ENCODE assay signal across 14 cellular contexts in genomic region chr4:168886361-168886760, GRCh38.
DNase-seq lines count a peak whose midpoint lies in the region; ATAC-seq and TF ChIP-seq lines count a peak whose summit lies in the region.
"Had no signal": no experiment of that assay in that cellular context is flagged by ENCODE, and none has a peak within 500 bp of the region (broad histone marks: within the 10 kb centered on the region; RNA-seq: fewer than 3 reads in every experiment).

No MANE protein-coding gene starts in this region.

- TF ChIP-seq POLR2A in HCT116 (IDR thresholded peaks at IDR 0.05; ENCODE audit: borderline replicate concordance, extremely low read depth, insufficient read depth, insufficient read length) (no peak), gastroesophageal sphincter (IDR thresholded peaks at IDR 0.05) (no peak)

- no peak for TF ChIP-seq CTCF in HCT116 (IDR thresholded peaks at IDR 0.05 in 2 of 3, conservative IDR thresholded peaks at IDR 0.05 in 1 of 3; ENCODE audit: borderline replicate concordance in 1 of 3, insufficient read depth in 1 of 3, low read depth in 2 of 3, low read length in 2 of 3)
- TF ChIP-seq CTCF in gastroesophageal sphincter (IDR thresholded peaks at IDR 0.05), result no peak
- no peak for TF ChIP-seq CTCF in smooth muscle cell (IDR thresholded peaks at IDR 0.05; ENCODE audit: borderline replicate concordance, insufficient read depth, poor library complexity, severe bottlenecking)

- peak overlapping the region; percentile 31; the same call in 1 of the 2 replicates for H3K27ac ChIP-seq in HCT116 (ENCODE audit: low read depth, low read length)
- H3K27ac ChIP-seq in gastroesophageal sphincter, result peak overlapping the region; percentile 32 to 92 (median 76)
- H3K27ac ChIP-seq in smooth muscle cell (ENCODE audit: low read depth), result peak overlapping the region; percentile 96
- H3K27ac ChIP-seq: dorsolateral prefrontal cortex, parathyroid adenoma had no signal

- H3K27me3 ChIP-seq in HCT116 (ENCODE audit: insufficient read depth, low read length) (no peaks in the 10 kb centered on the region), adipocyte (replicated peaks; ENCODE audit: control insufficient read depth, insufficient read depth, low read length) (no peaks in the 10 kb centered on the region), gastroesophageal sphincter (no peaks in the 10 kb centered on the region), smooth muscle cell (ENCODE audit: low read depth) (no peaks in the 10 kb centered on the region)
- H3K27me3 ChIP-seq: dorsolateral prefrontal cortex had no signal

- ATAC-seq in HCT116 (peak; percentile 86), gastroesophageal sphincter (peak; percentile 48), HG03175 (IDR thresholded peaks at IDR 0.05; ENCODE audit: unreplicated experiment) (no peak)
- ATAC-seq: GM12878 had no signal

- intact Hi-C loops in HCT116 (cut with micrococcal nuclease), result no loop called here

- peaks cover 35% of the 10 kb centered on the region for H3K79me2 ChIP-seq in HCT116 (ENCODE audit: insufficient read depth, low read length)
- peaks cover 96% of the 10 kb centered on the region for H3K79me2 ChIP-seq in smooth muscle cell (ENCODE audit: low read depth)

- DNase-seq in HCT116 (ENCODE audit: low read depth, low spot score) (peak; percentile 21), adipocyte (ENCODE audit: low read depth) (peak; percentile 46), smooth muscle cell (lab: John Stamatoyannopoulos, UW; ENCODE audit: unreplicated experiment) (no peak), midbrain (lab: John Stamatoyannopoulos, UW) (no peak), NCI-H2171 (lab: John Stamatoyannopoulos, UW) (no peak)
- DNase-seq: activated CD4-positive, alpha-beta T cell treated with anti-CD3 and anti-CD28 coated beads, Interleukin-2, amount 50 U/mL, for 4 hours; anterior cingulate cortex; CD4-positive, CD25-positive, alpha-beta regulatory T cell; dorsolateral prefrontal cortex; substantia nigra had no signal

- RAD21 ChIA-PET in HCT116 (lab: Charles Lee; ENCODE audit: low non-redundant PET in 1 of 2, low total read pairs in 2 of 2, uncharacterized antibody in 2 of 2, unreplicated experiment in 2 of 2), result no interaction called here

- peaks cover 2 to 42% of the 10 kb centered on the region in 2 experiments; a peak in 2 of 4 replicates for H3K4me1 ChIP-seq in HCT116 (ENCODE audit: control insufficient read depth in 1 of 2, insufficient read depth in 2 of 2, low read length in 2 of 2)
- peaks cover 34% of the 10 kb centered on the region for H3K4me1 ChIP-seq in adipocyte (ENCODE audit: control insufficient read depth, insufficient read depth, low read length)
- H3K4me1 ChIP-seq in gastroesophageal sphincter, result peaks cover 3 to 97% (median 37%) of the 10 kb centered on the region in 3 donors
- no peaks in the 10 kb centered on the region for H3K4me1 ChIP-seq in smooth muscle cell (ENCODE audit: low read depth)

- H3K36me3 ChIP-seq in HCT116 (ENCODE audit: control insufficient read depth in 1 of 2, insufficient read depth in 2 of 2, low read length in 2 of 2) (peaks cover 15 to 25% of the 10 kb centered on the region in 2 experiments), adipocyte (ENCODE audit: control insufficient read depth, insufficient read depth, low read length, severe bottlenecking) (peaks cover 48% of the 10 kb centered on the region), gastroesophageal sphincter (peaks cover 5 to 65% of the 10 kb centered on the region in 2 donors), smooth muscle cell (ENCODE audit: low read depth) (peaks cover 17% of the 10 kb centered on the region)

- CTCF ChIA-PET in HCT116 (lab: Charles Lee), result no interaction called here

- H3K9me2 ChIP-seq in HCT116 (ENCODE audit: insufficient read depth), result no peaks in the 10 kb centered on the region

- BruUV-seq in HCT116 (replicated peaks; lab: Mats Ljungman, UMichigan), result no TSS peak

- no peak overlapping the region for H2AFZ ChIP-seq in HCT116 (ENCODE audit: low read depth, low read length, poor library complexity, severe bottlenecking)
- no peak overlapping the region for H2AFZ ChIP-seq in smooth muscle cell (ENCODE audit: low read depth)
- H2AFZ ChIP-seq: parathyroid adenoma had no signal

- POLR2A ChIA-PET in HCT116 (lab: Charles Lee), result no interaction called here

- H3K4me2 ChIP-seq in HCT116 (ENCODE audit: low read length), result peak overlapping the region; percentile 44
- H3K4me2 ChIP-seq in smooth muscle cell, result peak overlapping the region; percentile 31

- H4K20me1 ChIP-seq in HCT116 (ENCODE audit: insufficient read depth) (no peaks in the 10 kb centered on the region), smooth muscle cell (ENCODE audit: low read depth) (peaks cover 97% of the 10 kb centered on the region)

- TF ChIP-seq EP300 in gastroesophageal sphincter (IDR thresholded peaks at IDR 0.05), result no peak

- peaks cover 57% of the 10 kb centered on the region for H3F3A ChIP-seq in smooth muscle cell (ENCODE audit: low read depth)

- no peak for TF ChIP-seq RAD21 in HCT116 (IDR thresholded peaks at IDR 0.05; ENCODE audit: low read depth)

- H3K9me3 ChIP-seq in HCT116 (ENCODE audit: control insufficient read depth in 1 of 2, insufficient read depth in 1 of 2, low read depth in 1 of 2, low read length in 2 of 2), result no peaks in the 10 kb centered on the region
- no peaks in the 10 kb centered on the region for H3K9me3 ChIP-seq in adipocyte (ENCODE audit: control insufficient read depth, low read length)
- H3K9me3 ChIP-seq in gastroesophageal sphincter, result no peaks in the 10 kb centered on the region
- no peaks in the 10 kb centered on the region for H3K9me3 ChIP-seq in smooth muscle cell (replicated peaks; ENCODE audit: low read depth)

- H3K4me3 ChIP-seq in HCT116 (replicated peaks in 1 of 2; ENCODE audit: low read depth in 1 of 2, low read length in 2 of 2) (no peak overlapping the region), adipocyte (ENCODE audit: low read length) (no peak overlapping the region), gastroesophageal sphincter (no peak overlapping the region), smooth muscle cell (no peak overlapping the region)
- H3K4me3 ChIP-seq: dorsolateral prefrontal cortex, GM12878 had no signal

- H3K9ac ChIP-seq in HCT116 (ENCODE audit: low read length) (no peak overlapping the region), adipocyte (ENCODE audit: low read length) (no peak overlapping the region), smooth muscle cell (ENCODE audit: low read depth) (peak overlapping the region; percentile 53)
- H3K9ac ChIP-seq: parathyroid adenoma had no signal

TF ChIP-seq in HCT116, 20 proteins besides CTCF, POLR2A, EP300 and RAD21:
- no peak for TF ChIP-seq MAX (IDR thresholded peaks at IDR 0.05)

Comparison
In these comparisons a context has a peak if more than half of its experiments do, and no peak if none do; other contexts are left out.
1. DNase-seq: peak in HCT116 (single experiment) and adipocyte (single experiment); none in smooth muscle cell (single experiment), midbrain (single experiment) and NCI-H2171 (single experiment).
2. H3K27ac ChIP-seq: peak in every context shown above with its lines; median percentile 96 in smooth muscle cell; 76 in gastroesophageal sphincter; 31 in HCT116.